1 cellular context compared by ENCODE assay signal in genomic region chr16:54862529-54862928, GRCh38.
TF ChIP-seq lines count a peak whose summit lies in the region.

No MANE protein-coding gene starts in this region.

TF ChIP-seq in GM23338, 12 proteins besides CTCF, POLR2A, EP300 and RAD21 (continued from another document):
- no peak for TF ChIP-seq ZNF462 (CRISPR knock-in tag; IDR thresholded peaks at IDR 0.05)
- TF ChIP-seq JUNB (IDR thresholded peaks at IDR 0.05; ENCODE audit: unreplicated experiment) = no peak
TF ChIP-seq in GM23338: peak in this region for 0.
